In genomic region chr5:1000831-1001230, GRCh38 we compare ENCODE assay signal across 4 cellular contexts. TPM values are rescaled to one million over a fixed set of nuclear protein-coding genes. Genes with fewer than 3 reads are reported as not detected.
"Had no signal": no experiment of that assay in that cellular context is flagged by ENCODE, and none has a peak within 500 bp of the region (broad histone marks: within the 10 kb centered on the region; RNA-seq: fewer than 3 reads in every experiment).

No MANE protein-coding gene starts in this region.

RNA-seq across cellular contexts. Expression of gene NKD2, which starts 7.8 kb away (rescaled TPM):
- total RNA-seq: LHCN-M2, SJCRH30 had no signal
- polyA plus RNA-seq: IgD-negative memory B cell, SK-N-SH had no signal
